ENCODE assay signal across 32 cellular contexts in the genomic region with DNA sequence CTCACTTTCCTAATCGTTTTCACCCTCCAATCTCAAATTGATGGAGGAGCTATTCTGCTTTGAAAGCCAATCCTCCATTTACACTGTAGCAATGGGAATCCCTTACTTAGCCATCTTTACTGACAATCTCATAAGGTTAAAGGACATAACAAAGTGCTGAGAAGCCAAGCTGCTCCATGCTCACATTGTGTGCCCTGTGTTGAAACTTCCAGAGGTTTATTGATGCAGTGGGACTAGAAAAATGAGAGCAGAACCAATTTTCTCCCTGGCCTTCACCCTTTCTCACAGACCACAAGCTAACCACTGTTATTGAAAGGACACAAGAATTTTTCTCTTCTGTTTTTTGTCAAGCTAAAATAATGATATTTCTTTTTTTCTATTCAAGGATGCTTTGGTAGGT.
"Had no signal": no experiment of that assay in that cellular context is flagged by ENCODE, and none has a peak within 500 bp of the region (broad histone marks: within the 10 kb centered on the region; RNA-seq: fewer than 3 reads in every experiment).

No MANE protein-coding gene starts in this region.

- H3K4me1 Mint-ChIP-seq: activated CD4-positive, alpha-beta T cell treated with anti-CD3 and anti-CD28 coated beads for 36 hours; activated naive CD4-positive, alpha-beta T cell treated with anti-CD3 and anti-CD28 coated beads, Interleukin-2, amount 10 ng/mL, durations not matched to agents 7 days and 5 days; activated naive CD8-positive, alpha-beta T cell treated with anti-CD3 and anti-CD28 coated beads, Interleukin-2, amount 50 U/mL, for 24 hours had no signal

- H3K9me3 Mint-ChIP-seq: activated CD4-positive, alpha-beta memory T cell treated with anti-CD3 and anti-CD28 coated beads for 36 hours; activated naive CD4-positive, alpha-beta T cell treated with anti-CD3 and anti-CD28 coated beads, Interleukin-2, amount 10 ng/mL, durations not matched to agents 7 days and 5 days; activated naive CD8-positive, alpha-beta T cell treated with anti-CD3 and anti-CD28 coated beads, Interleukin-2, amount 50 U/mL, for 24 hours; T-helper 1 cell treated with Interleukin-12 subunit alpha and Interleukin-12 subunit beta and Interleukin-4 antibody, amounts not matched to agents 30 μg/mL and 1 μg/mL, for 36 hours; T-helper 2 cell treated with Interferon-gamma antibody and Interleukin-4, amounts not matched to agents 5 μg/mL and 100 μg/mL, for 36 hours had no signal

- DNase-seq: activated CD4-positive, alpha-beta memory T cell treated with anti-CD3 and anti-CD28 coated beads for 36 hours; activated CD4-positive, alpha-beta T cell treated with anti-CD3 and anti-CD28 coated beads for 36 hours; activated CD4-positive, alpha-beta T cell treated with anti-CD3 and anti-CD28 coated beads, Interleukin-2, amount 50 U/mL, for 1 hour; activated CD8-positive, alpha-beta memory T cell treated with anti-CD3 and anti-CD28 coated beads, Interleukin-2, amount 50 U/mL, for 4 hours; activated effector memory CD4-positive, alpha-beta T cell treated with Interleukin-2 at 50 U/mL for 16 hours; activated naive CD4-positive, alpha-beta T cell treated with anti-CD3 and anti-CD28 coated beads, Interleukin-2, amount 10 ng/mL, durations not matched to agents 7 days and 5 days; activated naive CD8-positive, alpha-beta T cell treated with anti-CD3 and anti-CD28 coated beads, Interleukin-2, amount 50 U/mL, for 24 hours; activated T-cell treated with anti-CD3 and anti-CD28 coated beads for 4 hours; activated T-cell treated with anti-CD3 and anti-CD28 coated beads, Interleukin-2, amount 50 U/mL, for 4 hours; amniotic stem cell; central memory CD4-positive, alpha-beta T cell; NCI-H1105; NCI-H1436; NCI-H1694; NCI-H1930; NCI-H2081 treated with DMSO at 0.1 percent for 48 hours; NCI-H226; NCI-H524 treated with DMSO at 0.1 percent for 48 hours; NK-92 treated with Interleukin-12 subunit alpha and Interleukin-12 subunit beta, amount 100 ng/mL, for 24 hours; PC-3; Peyer's patch; RPMI8226; SHP77 treated with DMSO at 0.1 percent for 48 hours; SK-N-SH had no signal

- H3K27me3 Mint-ChIP-seq: activated CD4-positive, alpha-beta memory T cell treated with anti-CD3 and anti-CD28 coated beads for 36 hours; activated naive CD4-positive, alpha-beta T cell treated with anti-CD3 and anti-CD28 coated beads, Interleukin-2, amount 10 ng/mL, durations not matched to agents 7 days and 5 days; activated naive CD8-positive, alpha-beta T cell treated with anti-CD3 and anti-CD28 coated beads, Interleukin-2, amount 50 U/mL, for 24 hours; brain had no signal

- H3K4me3 Mint-ChIP-seq: activated CD4-positive, alpha-beta memory T cell treated with anti-CD3 and anti-CD28 coated beads for 36 hours; activated CD4-positive, alpha-beta T cell treated with anti-CD3 and anti-CD28 coated beads for 36 hours; activated naive CD4-positive, alpha-beta T cell treated with anti-CD3 and anti-CD28 coated beads, Interleukin-2, amount 10 ng/mL, durations not matched to agents 7 days and 5 days; activated naive CD8-positive, alpha-beta T cell; activated naive CD8-positive, alpha-beta T cell treated with anti-CD3 and anti-CD28 coated beads, Interleukin-2, amount 50 U/mL, for 24 hours; activated T-cell treated with anti-CD3 and anti-CD28 coated beads, Interleukin-2, amount 50 U/mL, for 4 hours; brain; T-helper 1 cell treated with Interleukin-12 subunit alpha and Interleukin-12 subunit beta and Interleukin-4 antibody, amounts not matched to agents 30 μg/mL and 1 μg/mL, for 36 hours; T-helper 2 cell treated with Interferon-gamma antibody and Interleukin-4, amounts not matched to agents 5 μg/mL and 100 μg/mL, for 36 hours had no signal

- ATAC-seq: activated CD4-positive, alpha-beta T cell treated with anti-CD3 and anti-CD28 coated beads for 36 hours; activated CD4-positive, CD25-positive, alpha-beta regulatory T cell treated with anti-CD3 and anti-CD28 coated beads, Interleukin-2, amount 50 U/mL, for 24 hours; activated naive CD8-positive, alpha-beta T cell treated with anti-CD3 and anti-CD28 coated beads, Interleukin-2, amount 50 U/mL, for 24 hours; activated T-cell treated with anti-CD3 and anti-CD28 coated beads, Interleukin-2, amount 50 U/mL, for 4 hours; K562; PC-3 had no signal

- H3K27ac Mint-ChIP-seq: activated CD4-positive, alpha-beta memory T cell treated with anti-CD3 and anti-CD28 coated beads for 36 hours; activated CD4-positive, alpha-beta T cell treated with anti-CD3 and anti-CD28 coated beads for 36 hours; activated naive CD4-positive, alpha-beta T cell treated with anti-CD3 and anti-CD28 coated beads, Interleukin-2, amount 10 ng/mL, durations not matched to agents 7 days and 5 days; activated naive CD8-positive, alpha-beta T cell; activated naive CD8-positive, alpha-beta T cell treated with anti-CD3 and anti-CD28 coated beads, Interleukin-2, amount 50 U/mL, for 24 hours; brain; T-helper 1 cell treated with Interleukin-12 subunit alpha and Interleukin-12 subunit beta and Interleukin-4 antibody, amounts not matched to agents 30 μg/mL and 1 μg/mL, for 36 hours; T-helper 2 cell treated with Interferon-gamma antibody and Interleukin-4, amounts not matched to agents 5 μg/mL and 100 μg/mL, for 36 hours had no signal

- H3K4me3 ChIP-seq: ascending aorta, K562, Peyer's patch, SJSA1 had no signal

- H3K36me3 Mint-ChIP-seq: activated CD4-positive, alpha-beta memory T cell treated with anti-CD3 and anti-CD28 coated beads for 36 hours; activated naive CD4-positive, alpha-beta T cell treated with anti-CD3 and anti-CD28 coated beads, Interleukin-2, amount 10 ng/mL, durations not matched to agents 7 days and 5 days; activated naive CD8-positive, alpha-beta T cell had no signal
